1 cellular context compared by ENCODE assay signal in genomic region chr3:136297826-136298225, GRCh38.
TF ChIP-seq lines count a peak whose summit lies in the region.

No MANE protein-coding gene starts in this region.

TF ChIP-seq in H1, 55 proteins besides CTCF, POLR2A, EP300 and RAD21:
- TF ChIP-seq GABPA (IDR thresholded peaks at IDR 0.05; ENCODE audit: borderline replicate concordance, insufficient read depth, low read length) (no peak), CBX8 (IDR thresholded peaks at IDR 0.05; ENCODE audit: borderline replicate concordance, low read depth, low read length) (no peak), TAF1 (IDR thresholded peaks at IDR 0.05; ENCODE audit: low read depth, low read length) (no peak), SP2 (IDR thresholded peaks at IDR 0.05; ENCODE audit: low read length) (no peak), SP1 (IDR thresholded peaks at IDR 0.05; ENCODE audit: low read depth, low read length) (no peak), POU5F1 (IDR thresholded peaks at IDR 0.05; ENCODE audit: low read depth, low read length) (no peak)
